In genomic region chr6:37717836-37718251, GRCh38 we compare ENCODE assay signal across 2 cellular contexts.
A peak's percentile ranks its signal among the peaks of the same experiment; 100 is the strongest.
TF ChIP-seq lines count a peak whose summit lies in the region.

No MANE protein-coding gene starts in this region.

TF ChIP-seq in A549, 52 proteins besides CTCF, POLR2A, EP300 and RAD21 (continued from another document):
- TF ChIP-seq BHLHE40 (IDR thresholded peaks at IDR 0.05; ENCODE audit: low read depth, low read length), result no peak
- TF ChIP-seq ZSCAN20 (CRISPR knock-in tag; IDR thresholded peaks at IDR 0.05), result no peak
- TF ChIP-seq, protein P1, sequence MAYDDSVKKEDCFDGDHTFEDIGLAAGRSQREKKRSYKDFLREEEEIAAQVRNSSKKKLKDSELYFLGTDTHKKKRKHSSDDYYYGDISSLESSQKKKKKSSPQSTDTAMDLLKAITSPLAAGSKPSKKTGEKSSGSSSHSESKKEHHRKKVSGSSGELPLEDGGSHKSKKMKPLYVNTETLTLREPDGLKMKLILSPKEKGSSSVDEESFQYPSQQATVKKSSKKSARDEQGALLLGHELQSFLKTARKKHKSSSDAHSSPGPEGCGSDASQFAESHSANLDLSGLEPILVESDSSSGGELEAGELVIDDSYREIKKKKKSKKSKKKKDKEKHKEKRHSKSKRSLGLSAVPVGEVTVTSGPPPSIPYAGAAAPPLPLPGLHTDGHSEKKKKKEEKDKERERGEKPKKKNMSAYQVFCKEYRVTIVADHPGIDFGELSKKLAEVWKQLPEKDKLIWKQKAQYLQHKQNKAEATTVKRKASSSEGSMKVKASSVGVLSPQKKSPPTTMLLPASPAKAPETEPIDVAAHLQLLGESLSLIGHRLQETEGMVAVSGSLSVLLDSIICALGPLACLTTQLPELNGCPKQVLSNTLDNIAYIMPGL (CRISPR knock-in tag; IDR thresholded peaks at IDR 0.05; ENCODE audit: borderline replicate concordance), result no peak
- no peak for TF ChIP-seq REST (IDR thresholded peaks at IDR 0.05)
- no peak for TF ChIP-seq JUN (IDR thresholded peaks at IDR 0.05)
- TF ChIP-seq POLR2AphosphoS2 (conservative IDR thresholded peaks at IDR 0.05; ENCODE audit: low read length), result no peak
- no peak for TF ChIP-seq ESRRA (IDR thresholded peaks at IDR 0.05; ENCODE audit: borderline replicate concordance, low read length)
- TF ChIP-seq, protein P2, sequence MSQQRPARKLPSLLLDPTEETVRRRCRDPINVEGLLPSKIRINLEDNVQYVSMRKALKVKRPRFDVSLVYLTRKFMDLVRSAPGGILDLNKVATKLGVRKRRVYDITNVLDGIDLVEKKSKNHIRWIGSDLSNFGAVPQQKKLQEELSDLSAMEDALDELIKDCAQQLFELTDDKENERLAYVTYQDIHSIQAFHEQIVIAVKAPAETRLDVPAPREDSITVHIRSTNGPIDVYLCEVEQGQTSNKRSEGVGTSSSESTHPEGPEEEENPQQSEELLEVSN (IDR thresholded peaks at IDR 0.05; ENCODE audit: borderline replicate concordance, low read depth), result no peak
- TF ChIP-seq CHD2 (IDR thresholded peaks at IDR 0.05; ENCODE audit: low read length, partially characterized antibody), result no peak
- peak; percentile 69; the same call in 1 of the 2 replicates for TF ChIP-seq GATA3 (IDR thresholded peaks at IDR 0.05; ENCODE audit: borderline replicate concordance)
- TF ChIP-seq RFX5 (IDR thresholded peaks at IDR 0.05), result no peak
- 0 out of 2 replicates have a peak, but pooled peaks have one; percentile 28 for TF ChIP-seq FOSL2 (IDR thresholded peaks at IDR 0.05)
- TF ChIP-seq FOSL2 (CRISPR knock-in tag; IDR thresholded peaks at IDR 0.05), result peak; percentile 71
- TF ChIP-seq HOXB13 (CRISPR knock-in tag; IDR thresholded peaks at IDR 0.05; ENCODE audit: low read depth), result no peak
- no peak for TF ChIP-seq USF2 (IDR thresholded peaks at IDR 0.05)
- no peak for TF ChIP-seq KDM5A (IDR thresholded peaks at IDR 0.05)
- 0 out of 2 replicates have a peak, but pooled peaks have one; percentile 31 for TF ChIP-seq JUNB (IDR thresholded peaks at IDR 0.05)
- TF ChIP-seq SMC3 (IDR thresholded peaks at IDR 0.05), result no peak
- no peak for TF ChIP-seq PBX3 (IDR thresholded peaks at IDR 0.05)
TF ChIP-seq in A549: peak in this region for 3.

TF ChIP-seq in IMR-90, 13 proteins besides CTCF, POLR2A, EP300 and RAD21 (continued from another document):
- TF ChIP-seq USF2 (IDR thresholded peaks at IDR 0.05; ENCODE audit: low read depth, low read length), result no peak
